ENCODE assay signal across 20 cellular contexts in genomic region chr7:111183373-111183772, GRCh38.
DNase-seq lines count a peak whose midpoint lies in the region; ATAC-seq, FAIRE-seq and TF ChIP-seq lines count a peak whose summit lies in the region.
"Had no signal": no experiment of that assay in that cellular context is flagged by ENCODE, and none has a peak within 500 bp of the region (broad histone marks: within the 10 kb centered on the region; RNA-seq: fewer than 3 reads in every experiment).

No MANE protein-coding gene starts in this region.

- in situ Hi-C loops in gastrocnemius medialis (cut with MboI; ENCODE audit: low sequenced_read_pairs in 4 of 4), result no loop called here

- H3K4me3 Mint-ChIP-seq in glutamatergic neuron (ENCODE audit: unreplicated experiment), result no peak overlapping the region
- H3K4me3 Mint-ChIP-seq: B cell; CD4-positive, alpha-beta T cell; GM23338 had no signal

- H3K9me3 ChIP-seq in right cardiac atrium (ENCODE audit: control insufficient read depth, low read length) (no peaks in the 10 kb centered on the region), gastrocnemius medialis (no peaks in the 10 kb centered on the region)

- H3K4me1 ChIP-seq in right cardiac atrium (ENCODE audit: control insufficient read depth, insufficient read depth, low read length), result no peaks in the 10 kb centered on the region
- H3K4me1 ChIP-seq in gastrocnemius medialis, result peaks cover 19 to 21% of the 10 kb centered on the region in 2 donors

- DNase-seq in Right ventricle myocardium superior (no peak), right cardiac atrium (no peak), GM12892 (ENCODE audit: insufficient read length) (no peak), cerebellar cortex (ENCODE audit: low spot score) (peak; percentile 57), gastrocnemius medialis (no peak), glutamatergic neuron (no peak), NCI-H1092 (lab: John Stamatoyannopoulos, UW) (no peak), GM19240 (ENCODE audit: insufficient read length, low spot score) (no peak)
- DNase-seq: 8988T; Calu3; CD4-positive, alpha-beta T cell; DMS153; DMS79 treated with DMSO at 0.1 percent for 48 hours; EL; GDM1; H7 had no signal

- H3K27me3 ChIP-seq in right cardiac atrium (ENCODE audit: control insufficient read depth, insufficient read depth), result no peaks in the 10 kb centered on the region
- H3K27me3 ChIP-seq in gastrocnemius medialis, result no peaks in the 10 kb centered on the region

- H3K4me1 Mint-ChIP-seq in glutamatergic neuron (ENCODE audit: low read depth, unreplicated experiment), result no peaks in the 10 kb centered on the region
- H3K4me1 Mint-ChIP-seq: B cell had no signal

- ATAC-seq in Right ventricle myocardium superior (ENCODE audit: poor library complexity) (peak; percentile 34), right cardiac atrium (no peak), gastrocnemius medialis (peak; percentile 95 to 99)
- ATAC-seq: GM23338, K562 had no signal

- TF ChIP-seq CTCF in gastrocnemius medialis (IDR thresholded peaks at IDR 0.05 in 4 of 5, conservative IDR thresholded peaks at IDR 0.05 in 1 of 5) (no peak), glutamatergic neuron (IDR thresholded peaks at IDR 0.05; ENCODE audit: partially characterized antibody, unreplicated experiment) (no peak)

- WGBS in right cardiac atrium, result 90% methylated on average over 1 of the region's 1 CpG

- H3K27me3 Mint-ChIP-seq in glutamatergic neuron (ENCODE audit: unreplicated experiment), result no peaks in the 10 kb centered on the region
- H3K27me3 Mint-ChIP-seq: B cell; CD4-positive, alpha-beta T cell had no signal

- H3K4me3 ChIP-seq in right cardiac atrium (ENCODE audit: low read length) (no peak overlapping the region), gastrocnemius medialis (no peak overlapping the region)
- H3K4me3 ChIP-seq: GM23338, K562 had no signal

- intact Hi-C loops in Right ventricle myocardium superior (cut with DNase I), result no loop called here
- intact Hi-C loops in right cardiac atrium (cut with DNase I), result no loop called here
- intact Hi-C loops in gastrocnemius medialis (cut with DNase I; ENCODE audit: low total_unique reads), result no loop called here

- no peaks in the 10 kb centered on the region for H3K36me3 Mint-ChIP-seq in glutamatergic neuron (ENCODE audit: unreplicated experiment)

- H3K27ac ChIP-seq in right cardiac atrium (ENCODE audit: low read length) (no peak overlapping the region), gastrocnemius medialis (peak overlapping the region; percentile 24 to 65 (median 44))
- H3K27ac ChIP-seq: HL-60 had no signal

- no peak for TF ChIP-seq POLR2A in GM12892 (IDR thresholded peaks at IDR 0.05; ENCODE audit: low read depth, low read length)
- no peak for TF ChIP-seq POLR2A in gastrocnemius medialis (IDR thresholded peaks at IDR 0.05)

- no peaks in the 10 kb centered on the region for H3K9me3 Mint-ChIP-seq in glutamatergic neuron (ENCODE audit: unreplicated experiment)
- H3K9me3 Mint-ChIP-seq: GM23338 had no signal

- FAIRE-seq in GM12892 (lab: Jason Lieb, UNC), result peak; percentile 9
- FAIRE-seq: K562 had no signal

- H3K36me3 ChIP-seq in gastrocnemius medialis, result no peaks in the 10 kb centered on the region

- no peak overlapping the region for H3K27ac Mint-ChIP-seq in glutamatergic neuron (ENCODE audit: unreplicated experiment)
- H3K27ac Mint-ChIP-seq: B cell; CD4-positive, alpha-beta T cell; GM23338 had no signal

Comparison
In these comparisons a context has a peak if more than half of its experiments do, and no peak if none do; other contexts are left out.
1. ATAC-seq: peak in Right ventricle myocardium superior (single experiment) and gastrocnemius medialis (2 of 2); none in right cardiac atrium (0 of 2).